ENCODE assay signal across 23 cellular contexts in the genomic region with DNA sequence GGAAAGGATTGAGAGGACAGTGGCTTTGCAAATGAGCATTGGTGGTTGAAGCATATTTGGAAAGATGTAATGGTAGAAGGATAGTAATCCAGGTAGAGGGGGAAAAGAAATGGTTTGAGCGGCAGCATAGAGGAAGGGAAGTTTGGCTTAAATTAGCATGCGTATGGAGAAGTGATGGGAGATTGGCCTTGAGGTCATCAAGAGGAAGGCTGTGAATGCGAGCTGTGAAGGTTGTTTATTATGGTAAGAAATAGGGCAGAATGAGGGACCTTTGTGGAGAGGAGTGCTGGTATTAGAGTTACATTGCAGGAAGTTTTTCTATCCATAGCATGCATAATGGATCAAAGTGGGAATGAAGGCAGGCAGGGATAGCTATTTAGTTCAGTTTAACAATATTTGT.
"Had no signal": no experiment of that assay in that cellular context is flagged by ENCODE, and none has a peak within 500 bp of the region (broad histone marks: within the 10 kb centered on the region; RNA-seq: fewer than 3 reads in every experiment).

No MANE protein-coding gene starts in this region.

- H3K27me3 ChIP-seq: MG63 had no signal

- H3K4me2 ChIP-seq: SK-N-SH had no signal

- DNase-seq: IMR-90, Karpas-422, KG1, MG63, NCI-H1092, NCI-H1105 treated with DMSO at 0.1 percent for 48 hours, NCI-H1417 treated with DMSO at 0.1 percent for 48 hours, NCI-H146, NCI-H1694 treated with DMSO at 0.1 percent for 48 hours, NCI-H1930, NCI-H2081, NCI-H2107, NCI-H2171, NCI-H226, NCI-H446, NCI-H510A, NCI-H524 treated with DMSO at 0.1 percent for 48 hours, NCI-H69, NCI-H774, Right ventricle myocardium superior, RPMI8226, SK-N-SH had no signal

- H3K36me3 ChIP-seq: MG63 had no signal

- H3K4me3 ChIP-seq: MG63 had no signal

- H3K9me2 ChIP-seq: SK-N-SH had no signal

- ATAC-seq: HepG2 had no signal

- H3K9ac ChIP-seq: SK-N-SH had no signal

- H3K9me3 ChIP-seq: MG63, SK-N-SH had no signal
